ENCODE assay signal across 12 cellular contexts in the genomic region with DNA sequence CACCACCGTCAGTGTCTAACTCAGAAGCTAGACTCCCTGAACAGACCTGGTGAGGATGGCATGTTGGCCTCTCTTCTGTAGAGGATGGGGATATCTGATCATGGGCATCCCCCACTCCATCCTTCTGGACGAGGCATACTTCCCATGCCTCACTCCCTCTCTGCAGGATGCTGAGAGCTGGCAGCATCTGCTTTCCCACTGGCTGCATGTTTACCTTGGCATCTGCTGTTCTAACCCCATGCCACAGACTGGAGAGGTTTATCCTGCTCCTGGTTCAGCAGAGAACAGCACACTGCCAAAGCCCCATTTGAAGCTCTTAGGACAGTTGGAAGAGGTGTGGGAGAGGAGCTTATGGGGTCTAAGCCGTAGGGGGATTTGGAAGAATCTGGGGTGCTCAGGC. TPM values are rescaled to one million over a fixed set of nuclear protein-coding genes. Genes with fewer than 3 reads are reported as not detected.
DNase-seq lines count a peak whose midpoint lies in the region; ATAC-seq and TF ChIP-seq lines count a peak whose summit lies in the region.
"Had no signal": no experiment of that assay in that cellular context is flagged by ENCODE, and none has a peak within 500 bp of the region (broad histone marks: within the 10 kb centered on the region; RNA-seq: fewer than 3 reads in every experiment).

No MANE protein-coding gene starts in this region.

- peaks cover 45% of the 10 kb centered on the region for H3K4me1 ChIP-seq in cardiac muscle cell (ENCODE audit: low read depth)
- H3K4me1 ChIP-seq in right lobe of liver, result peaks cover 0 to 38% (median 8%) of the 10 kb centered on the region in 4 donors
- peaks cover 62% of the 10 kb centered on the region for H3K4me1 ChIP-seq in upper lobe of right lung

- 42% methylated on average over 2 of the region's 3 CpGs for WGBS in right lobe of liver (ENCODE audit: insufficient coverage, low coverage, low lambda C conversion rate, missing lambda C conversion rate)

- DNase-seq in cardiac muscle cell (ENCODE audit: low read depth in 1 of 2, low spot score in 1 of 2) (no peak), left ventricle myocardium superior (no peak), right lobe of liver (peak in 1 of 3 donors; percentile 55), upper lobe of right lung (no peak), NCI-H187 (lab: John Stamatoyannopoulos, UW) (no peak)
- no peak for DNase-seq in activated CD4-positive, alpha-beta T cell treated with anti-CD3 and anti-CD28 coated beads for 4 hours
- DNase-seq: AML-193, midbrain, NCI-H187 treated with DMSO at 0.1 percent for 48 hours had no signal

- no peak for TF ChIP-seq POLR2A in right lobe of liver (IDR thresholded peaks at IDR 0.05)

- H3K36me3 ChIP-seq in cardiac muscle cell (no peaks in the 10 kb centered on the region), right lobe of liver (peaks cover 0 to 2% (median 0%) of the 10 kb centered on the region in 4 donors), upper lobe of right lung (no peaks in the 10 kb centered on the region)

- peak overlapping the region; percentile 22 for H3K27ac ChIP-seq in cardiac muscle cell
- H3K27ac ChIP-seq in angular gyrus (ENCODE audit: low read depth, low read length), result peak overlapping the region; percentile 98
- H3K27ac ChIP-seq in right lobe of liver, result no peak overlapping the region
- peak overlapping the region; percentile 25 for H3K27ac ChIP-seq in upper lobe of right lung

- intact Hi-C loops in left ventricle myocardium superior (cut with micrococcal nuclease), result no loop called here
- intact Hi-C loops in right lobe of liver (cut with DNase I), result loop anchor here (10.0 kb wide), 1 partner anchor 47 kb away; no protein-coding TSS in a partner anchor
- intact Hi-C loops in upper lobe of right lung (cut with DNase I), result no loop called here

- H3K27me3 ChIP-seq in cardiac muscle cell (no peaks in the 10 kb centered on the region), right lobe of liver (no peaks in the 10 kb centered on the region), upper lobe of right lung (no peaks in the 10 kb centered on the region)

- H3K4me3 ChIP-seq in cardiac muscle cell, result no peak overlapping the region
- no peak overlapping the region for H3K4me3 ChIP-seq in right lobe of liver
- no peak overlapping the region for H3K4me3 ChIP-seq in upper lobe of right lung
- H3K4me3 ChIP-seq: GM23338 had no signal

- no peaks in the 10 kb centered on the region for H3K9me3 ChIP-seq in cardiac muscle cell (ENCODE audit: low read depth)
- no peaks in the 10 kb centered on the region for H3K9me3 ChIP-seq in right lobe of liver
- H3K9me3 ChIP-seq in upper lobe of right lung, result no peaks in the 10 kb centered on the region

- TF ChIP-seq CTCF in cardiac muscle cell (IDR thresholded peaks at IDR 0.05; ENCODE audit: low read depth, low read length) (no peak), right lobe of liver (IDR thresholded peaks at IDR 0.05) (no peak), upper lobe of right lung (IDR thresholded peaks at IDR 0.05) (no peak)

- ATAC-seq in left ventricle myocardium superior (no peak), right lobe of liver (peak; percentile 53 to 81 (median 72)), upper lobe of right lung (no peak), GM19452 (IDR thresholded peaks at IDR 0.05; ENCODE audit: unreplicated experiment) (no peak)

RNA-seq across cellular contexts. Expression of gene YPEL2, which starts 46.0 kb away (rescaled TPM):
- 48.7 and 80.7 TPM in 2 replicates for total RNA-seq in cardiac muscle cell
- 79.3 and 95.5 TPM in 2 replicates for polyA plus RNA-seq in cardiac muscle cell
- total RNA-seq in left ventricle myocardium superior, result 38.9 TPM
- total RNA-seq in right lobe of liver, result 10 to 100 TPM in 4 of 6 experiments, 1 to 10 TPM in 2; 9.2 to 23.3 (median 15.2) TPM
- 19.6 TPM for total RNA-seq in upper lobe of right lung

Comparison
In these comparisons a context has a peak if more than half of its experiments do, and no peak if none do; other contexts are left out.
1. H3K27ac ChIP-seq: peak in cardiac muscle cell (single experiment), angular gyrus (single experiment) and upper lobe of right lung (single experiment); none in right lobe of liver (0 of 3).
2. ATAC-seq: peak in right lobe of liver (4 of 4); none in left ventricle myocardium superior (single experiment), upper lobe of right lung (single experiment) and GM19452 (single experiment).
3. intact Hi-C loops: an anchor here in right lobe of liver (10.0 kb wide); none called in left ventricle myocardium superior and upper lobe of right lung.